ENCODE assay signal across 9 cellular contexts in the genomic region with DNA sequence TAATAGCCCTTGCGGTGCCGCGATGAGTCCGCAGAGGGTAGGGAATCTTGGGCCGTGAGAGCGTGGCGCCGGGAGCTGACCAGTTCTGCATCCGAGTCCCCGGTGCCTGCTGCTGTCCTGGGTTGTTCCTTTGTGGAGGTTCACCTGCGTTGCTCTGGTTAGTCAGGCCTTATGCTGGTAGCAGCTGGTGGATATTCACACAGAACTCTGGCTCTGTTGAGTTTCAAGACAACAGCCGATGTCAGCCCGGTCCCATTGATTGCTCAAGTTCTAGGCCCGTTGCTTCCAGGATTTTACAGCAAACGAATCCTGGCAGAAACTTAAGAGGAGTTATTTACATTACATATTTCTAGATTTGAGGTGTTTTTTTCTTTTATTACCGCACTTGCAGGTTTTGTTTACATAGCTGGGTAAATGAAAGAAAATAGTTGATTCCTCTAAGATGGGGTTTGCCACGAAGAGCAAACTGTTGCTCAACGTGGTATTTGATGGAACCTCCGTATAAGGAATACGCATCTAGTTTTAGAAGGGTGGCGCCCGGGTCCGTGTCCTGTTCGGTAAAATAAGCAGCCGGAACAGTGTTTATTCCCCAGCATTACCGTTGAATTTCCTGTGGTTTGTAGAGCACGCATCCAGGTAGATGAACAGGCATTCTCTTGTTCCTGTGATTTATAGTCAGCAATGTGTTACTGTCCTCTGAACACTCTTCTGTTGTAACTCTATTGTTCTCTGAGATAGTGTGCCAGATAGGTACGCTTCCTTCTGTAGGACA. TPM values are rescaled to one million over a fixed set of nuclear protein-coding genes. Genes with fewer than 3 reads are reported as not detected.
DNase-seq lines count a peak whose midpoint lies in the region; ATAC-seq and TF ChIP-seq lines count a peak whose summit lies in the region.
"Had no signal": no experiment of that assay in that cellular context is flagged by ENCODE, and none has a peak within 500 bp of the region (broad histone marks: within the 10 kb centered on the region; RNA-seq: fewer than 3 reads in every experiment).

No MANE protein-coding gene starts in this region.

- H3K9me3 Mint-ChIP-seq in CD4-positive, alpha-beta memory T cell = peaks cover 0 to 4% (median 0%) of the 10 kb centered on the region in 8 donors
- no peaks in the 10 kb centered on the region for H3K9me3 Mint-ChIP-seq in central memory CD8-positive, alpha-beta T cell
- no peaks in the 10 kb centered on the region for H3K9me3 Mint-ChIP-seq in HFFc6

- H3K27me3 ChIP-seq in CD4-positive, alpha-beta memory T cell (ENCODE audit: insufficient read depth, low read length) = peaks cover 21% of the 10 kb centered on the region
- H3K27me3 ChIP-seq in lower lobe of right lung (ENCODE audit: low read depth) = peaks cover 34% of the 10 kb centered on the region

- no peak for DNase-seq in CD4-positive, alpha-beta memory T cell
- DNase-seq in HT-29 (ENCODE audit: low spot score) (peak; percentile 73), lower lobe of right lung (peak; percentile 48), HFFc6 (no peak), NCI-H446 treated with DMSO at 0.1 percent for 48 hours (lab: John Stamatoyannopoulos, UW) (no peak), RKO (ENCODE audit: low spot score) (no peak)
- no peak for DNase-seq in central memory CD8-positive, alpha-beta T cell (ENCODE audit: low spot score in 2 of 2)
- DNase-seq in stimulated activated CD4-positive, alpha-beta T cell treated with anti-CD3 and anti-CD28 coated beads, Interleukin-4, amount 100 ng/mL, for 4 hours = no peak

- TF ChIP-seq CTCF in lower lobe of right lung (IDR thresholded peaks at IDR 0.05) (no peak), HFFc6 (IDR thresholded peaks at IDR 0.05) (no peak)

- no peak for ATAC-seq in central memory CD8-positive, alpha-beta T cell (replicated peaks; ENCODE audit: extremely low read depth, poor library complexity, severe bottlenecking)
- ATAC-seq in lower lobe of right lung = peak; percentile 50 to 59

- H3K36me3 ChIP-seq in CD4-positive, alpha-beta memory T cell (ENCODE audit: insufficient read depth, low read length) = no peaks in the 10 kb centered on the region
- H3K36me3 ChIP-seq in lower lobe of right lung = no peaks in the 10 kb centered on the region

- no peak overlapping the region for H3K27ac ChIP-seq in CD4-positive, alpha-beta memory T cell (ENCODE audit: low read depth, low read length)
- no peak overlapping the region for H3K27ac ChIP-seq in lower lobe of right lung

- CTCF ChIA-PET in CD4-positive, alpha-beta memory T cell (lab: Charles Lee; ENCODE audit: partially characterized antibody) = no interaction called here

- POLR2A ChIA-PET in CD4-positive, alpha-beta memory T cell (lab: Charles Lee; ENCODE audit: partially characterized antibody) = no interaction called here

- H3K4me3 ChIP-seq in CD4-positive, alpha-beta memory T cell (ENCODE audit: low read length in 2 of 2) = no peak overlapping the region
- H3K4me3 ChIP-seq in lower lobe of right lung = no peak overlapping the region

- peak overlapping the region in 5 of 8 donors; percentile 51 to 78 (median 59) for H3K4me3 Mint-ChIP-seq in CD4-positive, alpha-beta memory T cell
- peak overlapping the region; percentile 27 for H3K4me3 Mint-ChIP-seq in central memory CD8-positive, alpha-beta T cell
- no peak overlapping the region for H3K4me3 Mint-ChIP-seq in HFFc6

- H3K27ac Mint-ChIP-seq in CD4-positive, alpha-beta memory T cell = no peak overlapping the region
- H3K27ac Mint-ChIP-seq in central memory CD8-positive, alpha-beta T cell (ENCODE audit: low read depth) = no peak overlapping the region
- H3K27ac Mint-ChIP-seq in HFFc6 = no peak overlapping the region

- intact Hi-C loops in CD4-positive, alpha-beta memory T cell (cut with micrococcal nuclease) = no loop called here
- intact Hi-C loops in lower lobe of right lung (cut with DNase I) = no loop called here

- H3K9me3 ChIP-seq in CD4-positive, alpha-beta memory T cell (ENCODE audit: control insufficient read depth in 1 of 2, low read length in 2 of 2) = no peaks in the 10 kb centered on the region
- no peaks in the 10 kb centered on the region for H3K9me3 ChIP-seq in lower lobe of right lung

- H3K4me1 ChIP-seq in CD4-positive, alpha-beta memory T cell (ENCODE audit: insufficient read depth, low read length) = peaks cover 10% of the 10 kb centered on the region
- peaks cover 8% of the 10 kb centered on the region for H3K4me1 ChIP-seq in lower lobe of right lung

- no peaks in the 10 kb centered on the region for H3K36me3 Mint-ChIP-seq in CD4-positive, alpha-beta memory T cell
- no peaks in the 10 kb centered on the region for H3K36me3 Mint-ChIP-seq in central memory CD8-positive, alpha-beta T cell (ENCODE audit: insufficient read depth)
- H3K36me3 Mint-ChIP-seq in HFFc6 (ENCODE audit: low read depth) = no peaks in the 10 kb centered on the region

- peaks cover 8 to 17% (median 12%) of the 10 kb centered on the region in 4 donors for H3K4me1 Mint-ChIP-seq in CD4-positive, alpha-beta memory T cell
- no peaks in the 10 kb centered on the region for H3K4me1 Mint-ChIP-seq in central memory CD8-positive, alpha-beta T cell
- H3K4me1 Mint-ChIP-seq in HFFc6 (ENCODE audit: low read depth) = no peaks in the 10 kb centered on the region

- H3K27me3 Mint-ChIP-seq in CD4-positive, alpha-beta memory T cell = peaks cover 53 to 57% of the 10 kb centered on the region in 2 donors
- peaks cover 74% of the 10 kb centered on the region for H3K27me3 Mint-ChIP-seq in central memory CD8-positive, alpha-beta T cell
- H3K27me3 Mint-ChIP-seq in HFFc6 (ENCODE audit: insufficient read depth) = peaks cover 39% of the 10 kb centered on the region

RNA-seq across cellular contexts. Expression of a gene that starts 1.3 kb away (rescaled TPM):
- not detected for total RNA-seq in CD4-positive, alpha-beta memory T cell
- polyA plus RNA-seq in CD4-positive, alpha-beta memory T cell = not detected
- total RNA-seq in HT-29 (2014; rRNA removed; shearing (Covaris generic)) = not detected in 2 replicates
- 1.6 TPM for total RNA-seq in lower lobe of right lung
- total RNA-seq in HFFc6 (2021; fragmentation: NEBNext Ultra II Directional; extraction: Animal tissue kit (Norgen Biotek cat#: 25700)) = not detected
- total RNA-seq: G401 had no signal

Comparison
In these comparisons a context has a peak if more than half of its experiments do, and no peak if none do; other contexts are left out.
1. DNase-seq: peak in HT-29 (single experiment) and lower lobe of right lung (single experiment); none in CD4-positive, alpha-beta memory T cell (0 of 5), central memory CD8-positive, alpha-beta T cell (0 of 2), HFFc6 (single experiment), NCI-H446 treated with DMSO at 0.1 percent for 48 hours (single experiment), stimulated activated CD4-positive, alpha-beta T cell treated with anti-CD3 and anti-CD28 coated beads, Interleukin-4, amount 100 ng/mL, for 4 hours (0 of 2) and RKO (single experiment).